1 cellular context compared by ENCODE assay signal in genomic region chr18:47175895-47176575, GRCh38.
TF ChIP-seq lines count a peak whose summit lies in the region.

Gene IER3IP1 (minus strand): TSS chr18:47176364. CDS start chr18:47176277, 87 bp downstream.

TF ChIP-seq in WTC11, 78 proteins besides CTCF, POLR2A, EP300 and RAD21 (continued from another document and continues in another):
- TF ChIP-seq ZBTB43 (CRISPR knock-in tag; IDR thresholded peaks at IDR 0.05) (0 out of 2 replicates have a peak, but pooled peaks have one; percentile 27), NFYB (CRISPR knock-in tag; conservative IDR thresholded peaks at IDR 0.05; ENCODE audit: low read depth) (no peak), IRF2 (CRISPR knock-in tag; IDR thresholded peaks at IDR 0.05; ENCODE audit: borderline replicate concordance, low read depth) (no peak), MXD4 (CRISPR knock-in tag; IDR thresholded peaks at IDR 0.05; ENCODE audit: borderline replicate concordance) (no peak), ERG (CRISPR knock-in tag; IDR thresholded peaks at IDR 0.05) (no peak), ESRRA (CRISPR knock-in tag; IDR thresholded peaks at IDR 0.05; ENCODE audit: borderline replicate concordance) (0 out of 2 replicates have a peak, but pooled peaks have one; percentile 43), CDX4 (CRISPR knock-in tag; IDR thresholded peaks at IDR 0.05; ENCODE audit: borderline replicate concordance) (no peak), ZMAT4 (CRISPR knock-in tag; IDR thresholded peaks at IDR 0.05) (no peak), ELF4 (CRISPR knock-in tag; IDR thresholded peaks at IDR 0.05; ENCODE audit: low read depth) (no peak), RORB (CRISPR knock-in tag; IDR thresholded peaks at IDR 0.05) (no peak), ZNF425 (CRISPR knock-in tag; conservative IDR thresholded peaks at IDR 0.05) (no peak), ZBTB21 (CRISPR knock-in tag; IDR thresholded peaks at IDR 0.05; ENCODE audit: borderline replicate concordance) (peak; percentile 66; the same call in 1 of the 2 replicates), NR3C1 (CRISPR knock-in tag; conservative IDR thresholded peaks at IDR 0.05; ENCODE audit: low read depth) (no peak), ZNF512 (CRISPR knock-in tag; IDR thresholded peaks at IDR 0.05; ENCODE audit: borderline replicate concordance) (no peak), SMAD4 (CRISPR knock-in tag; IDR thresholded peaks at IDR 0.05) (no peak), ARID4B (CRISPR knock-in tag; IDR thresholded peaks at IDR 0.05; ENCODE audit: borderline replicate concordance) (0 out of 2 replicates have a peak, but pooled peaks have one; percentile 51), TCF7 (CRISPR knock-in tag; IDR thresholded peaks at IDR 0.05; ENCODE audit: low read depth) (no peak), HMGA2 (CRISPR knock-in tag; IDR thresholded peaks at IDR 0.05) (no peak), ZNF317 (CRISPR knock-in tag; IDR thresholded peaks at IDR 0.05; ENCODE audit: borderline replicate concordance, low read depth) (no peak), OVOL2 (CRISPR knock-in tag; IDR thresholded peaks at IDR 0.05; ENCODE audit: borderline replicate concordance) (no peak), FOXJ3 (CRISPR knock-in tag; IDR thresholded peaks at IDR 0.05; ENCODE audit: borderline replicate concordance) (no peak), GTF2I (CRISPR knock-in tag; conservative IDR thresholded peaks at IDR 0.05) (no peak), ETV6 (CRISPR knock-in tag; IDR thresholded peaks at IDR 0.05) (no peak), ZNF416 (CRISPR knock-in tag; IDR thresholded peaks at IDR 0.05) (peak; percentile 83; the same call in 1 of the 2 replicates), ATF3 (CRISPR knock-in tag; conservative IDR thresholded peaks at IDR 0.05) (no peak), E2F1 (CRISPR knock-in tag; IDR thresholded peaks at IDR 0.05) (0 out of 2 replicates have a peak, but pooled peaks have one; percentile 55), JUN (CRISPR knock-in tag; IDR thresholded peaks at IDR 0.05) (0 out of 2 replicates have a peak, but pooled peaks have one; percentile 52), PRRX2 (CRISPR knock-in tag; IDR thresholded peaks at IDR 0.05) (no peak), E2F4 (CRISPR knock-in tag; IDR thresholded peaks at IDR 0.05; ENCODE audit: borderline replicate concordance, low read depth) (no peak), MAX (CRISPR knock-in tag; IDR thresholded peaks at IDR 0.05) (peak; percentile 80), TEAD1 (CRISPR knock-in tag; IDR thresholded peaks at IDR 0.05) (0 out of 2 replicates have a peak, but pooled peaks have one; percentile 57), CREM (CRISPR knock-in tag; IDR thresholded peaks at IDR 0.05) (no peak), AR (CRISPR knock-in tag; IDR thresholded peaks at IDR 0.05) (no peak), EMX1 (CRISPR knock-in tag; IDR thresholded peaks at IDR 0.05) (no peak), CREB1 (CRISPR knock-in tag; IDR thresholded peaks at IDR 0.05) (peak; percentile 64; the same call in 1 of the 2 replicates), ZNF121 (CRISPR knock-in tag; IDR thresholded peaks at IDR 0.05) (0 out of 2 replicates have a peak, but pooled peaks have one; percentile 39)
